In the genomic region with DNA sequence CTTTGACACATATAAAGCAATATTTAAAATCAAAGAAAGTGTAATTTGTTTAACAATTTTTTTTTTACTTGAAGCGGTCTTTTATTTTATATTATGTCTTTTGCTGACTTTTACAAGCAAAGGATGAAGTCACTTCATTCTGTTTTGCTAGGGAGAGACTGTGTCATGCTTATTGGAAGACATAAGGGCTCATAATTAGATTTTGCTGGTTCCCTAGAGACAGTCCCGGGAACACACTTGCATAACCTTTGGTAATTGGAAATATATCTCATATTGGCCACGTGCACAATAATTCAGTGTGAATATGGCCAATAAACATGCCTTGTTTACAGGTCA, we compare ENCODE assay signal across 8 cellular contexts. TPM values are rescaled to one million over a fixed set of nuclear protein-coding genes. Genes with fewer than 3 reads are reported as not detected.
DNase-seq lines count a peak whose midpoint lies in the region; ATAC-seq and TF ChIP-seq lines count a peak whose summit lies in the region.

No MANE protein-coding gene starts in this region.

- H2AK5ac ChIP-seq in neuronal stem cell (ENCODE audit: low read depth, low read length): no peak overlapping the region

- WGBS in neuronal stem cell (ENCODE audit: extremely low coverage in 2 of 2, insufficient read length in 2 of 2, insufficient replicate concordance in 1 of 2), 2 donors: no CpG with 5 or more reads among the region's 3 CpGs

- peaks cover 0 to 2% (median 0%) of the 10 kb centered on the region in 4 donors for H3K4me1 Mint-ChIP-seq in CD4-positive, alpha-beta memory T cell

- no peak overlapping the region for H3K4me2 ChIP-seq in neuronal stem cell (ENCODE audit: insufficient read depth, low read length, poor library complexity, severe bottlenecking)

- no peak overlapping the region for H3K27ac ChIP-seq in CD4-positive, alpha-beta memory T cell (ENCODE audit: low read depth, low read length)
- no peak overlapping the region for H3K27ac ChIP-seq in HUES48 (ENCODE audit: low read depth, low read length)
- H3K27ac ChIP-seq in neuronal stem cell (replicated peaks; ENCODE audit: low read length): no peak overlapping the region

- POLR2A ChIA-PET in CD4-positive, alpha-beta memory T cell (lab: Charles Lee; ENCODE audit: partially characterized antibody): no interaction called here

- no peaks in the 10 kb centered on the region for H3K27me3 ChIP-seq in CD4-positive, alpha-beta memory T cell (ENCODE audit: insufficient read depth, low read length)
- H3K27me3 ChIP-seq in HUES48 (ENCODE audit: control insufficient read depth, insufficient read depth, low read length): no peaks in the 10 kb centered on the region
- H3K27me3 ChIP-seq in neuronal stem cell (ENCODE audit: control insufficient read depth in 3 of 3, insufficient read depth in 3 of 3, low read depth in 1 of 3, low read length in 3 of 3): no peaks in the 10 kb centered on the region

- no peak overlapping the region for H3K9ac ChIP-seq in HUES48 (ENCODE audit: low read depth, low read length)
- no peak overlapping the region for H3K9ac ChIP-seq in neuronal stem cell (ENCODE audit: low read depth, low read length, poor library complexity)

- H3K79me1 ChIP-seq in neuronal stem cell (ENCODE audit: low read depth, low read length): peaks cover 4% of the 10 kb centered on the region

- H3K9me3 Mint-ChIP-seq in CD4-positive, alpha-beta memory T cell: no peaks in the 10 kb centered on the region

- H3K4ac ChIP-seq in neuronal stem cell (ENCODE audit: low read length): no peak overlapping the region

- H3K27me3 Mint-ChIP-seq in CD4-positive, alpha-beta memory T cell: peaks cover 9 to 10% of the 10 kb centered on the region in 2 donors

- CTCF ChIA-PET in CD4-positive, alpha-beta memory T cell (lab: Charles Lee; ENCODE audit: partially characterized antibody): interaction anchor here (1.4 kb wide), 1 partner anchor 597 kb away, joined by 3 read pairs; no protein-coding TSS in a partner anchor

- H4K8ac ChIP-seq in neuronal stem cell (ENCODE audit: low read depth, low read length): no peak overlapping the region

- H3K4me3 ChIP-seq in CD4-positive, alpha-beta memory T cell (ENCODE audit: low read length in 2 of 2): peak overlapping the region; percentile 44 to 61
- H3K4me3 ChIP-seq in HUES48 (ENCODE audit: low read depth, low read length): peak overlapping the region; percentile 80
- peak overlapping the region; percentile 78 for H3K4me3 ChIP-seq in choroid plexus epithelial cell (ENCODE audit: low read depth, low read length)
- peak overlapping the region in 1 of 2 donors; percentile 60 for H3K4me3 ChIP-seq in neuronal stem cell (ENCODE audit: low read length in 2 of 2)

- H2BK15ac ChIP-seq in neuronal stem cell (ENCODE audit: low read length): no peak overlapping the region

- H2BK120ac ChIP-seq in neuronal stem cell (ENCODE audit: low read depth, low read length): no peak overlapping the region

- no peak overlapping the region for H2BK5ac ChIP-seq in neuronal stem cell (ENCODE audit: low read length)

- intact Hi-C loops in CD4-positive, alpha-beta memory T cell (cut with micrococcal nuclease): no loop called here

- no peak overlapping the region for H3K18ac ChIP-seq in neuronal stem cell (ENCODE audit: low read length)

- H2BK12ac ChIP-seq in neuronal stem cell (ENCODE audit: low read length): no peak overlapping the region

- peak overlapping the region; percentile 79 for H2AFZ ChIP-seq in neuronal stem cell (ENCODE audit: low read length)

- peak overlapping the region in 3 of 7 donors; percentile 34 to 86 (median 76) for H3K27ac Mint-ChIP-seq in CD4-positive, alpha-beta memory T cell

- DNase-seq in CD4-positive, alpha-beta memory T cell: no peak
- DNase-seq in choroid plexus epithelial cell (ENCODE audit: low read depth) (no peak), neuronal stem cell (ENCODE audit: low spot score) (no peak)
- DNase-seq in activated CD8-positive, alpha-beta memory T cell treated with anti-CD3 and anti-CD28 coated beads, Interleukin-2, amount 50 U/mL, for 48 hours: no peak

- peaks cover 10% of the 10 kb centered on the region for H3K4me1 ChIP-seq in CD4-positive, alpha-beta memory T cell (ENCODE audit: insufficient read depth, low read length)
- peaks cover 37% of the 10 kb centered on the region for H3K4me1 ChIP-seq in HUES48 (ENCODE audit: control insufficient read depth, insufficient read depth, low read length)
- H3K4me1 ChIP-seq in neuronal stem cell (ENCODE audit: control insufficient read depth in 2 of 2, insufficient read depth in 1 of 2, low read depth in 1 of 2, low read length in 2 of 2): peaks cover 1 to 5% of the 10 kb centered on the region in 2 donors

- TF ChIP-seq CTCF in choroid plexus epithelial cell (conservative IDR thresholded peaks at IDR 0.05; ENCODE audit: low read depth, low read length): no peak

- no peaks in the 10 kb centered on the region for H3K9me3 ChIP-seq in CD4-positive, alpha-beta memory T cell (ENCODE audit: control insufficient read depth in 1 of 2, low read length in 2 of 2)
- H3K9me3 ChIP-seq in HUES48 (ENCODE audit: control insufficient read depth, insufficient read depth, low read length) (peaks cover 5% of the 10 kb centered on the region), neuronal stem cell (replicated peaks in 1 of 2; ENCODE audit: control insufficient read depth in 2 of 2, insufficient read depth in 1 of 2, low read depth in 1 of 2, low read length in 2 of 2) (peaks cover under 1 to 13% of the 10 kb centered on the region in 2 donors)

- ATAC-seq in HG03175 (IDR thresholded peaks at IDR 0.05; ENCODE audit: unreplicated experiment) (no peak), HG03432 (IDR thresholded peaks at IDR 0.05; ENCODE audit: unreplicated experiment) (no peak), GM19324 (IDR thresholded peaks at IDR 0.05; ENCODE audit: low FRiP score, unreplicated experiment) (no peak)

- no peak overlapping the region for H3K23ac ChIP-seq in neuronal stem cell (ENCODE audit: low read depth, low read length, poor library complexity)

- H4K91ac ChIP-seq in neuronal stem cell (ENCODE audit: low read depth, low read length, poor library complexity): no peak overlapping the region

- no peak overlapping the region for H3K14ac ChIP-seq in neuronal stem cell (ENCODE audit: low read length)

- peak overlapping the region; percentile 82 to 88 (median 86) for H3K4me3 Mint-ChIP-seq in CD4-positive, alpha-beta memory T cell

- no peaks in the 10 kb centered on the region for H3K36me3 Mint-ChIP-seq in CD4-positive, alpha-beta memory T cell

- H3K36me3 ChIP-seq in CD4-positive, alpha-beta memory T cell (ENCODE audit: insufficient read depth, low read length): no peaks in the 10 kb centered on the region
- no peaks in the 10 kb centered on the region for H3K36me3 ChIP-seq in HUES48 (ENCODE audit: control insufficient read depth, insufficient read depth, low read length)
- H3K36me3 ChIP-seq in neuronal stem cell (replicated peaks in 1 of 2; ENCODE audit: control insufficient read depth in 2 of 2, insufficient read depth in 2 of 2, low read length in 2 of 2): peaks cover 0 to 4% of the 10 kb centered on the region in 2 donors

RNA-seq across cellular contexts. Expression of a gene that starts 0.4 kb away (rescaled TPM):
- total RNA-seq in CD4-positive, alpha-beta memory T cell: 10 to 100 TPM; 14.0 to 16.4 TPM
- polyA plus RNA-seq in CD4-positive, alpha-beta memory T cell: 1 to 10 TPM; 5.4 to 7.0 TPM
- 45.2 TPM for polyA plus RNA-seq in neuronal stem cell (2013, experiment 1 of 2)
- polyA plus RNA-seq in neuronal stem cell (2013, experiment 2 of 2): 45.1 TPM

RNA-seq across cellular contexts. Expression of a gene that starts 7.3 kb away (rescaled TPM):
- not detected for total RNA-seq in CD4-positive, alpha-beta memory T cell
- not detected for polyA plus RNA-seq in CD4-positive, alpha-beta memory T cell
- polyA plus RNA-seq in neuronal stem cell (2013, experiment 1 of 2): not detected
- polyA plus RNA-seq in neuronal stem cell (2013, experiment 2 of 2): not detected

RNA-seq across cellular contexts. Expression of a gene that starts 47.1 kb away (rescaled TPM):
- total RNA-seq in CD4-positive, alpha-beta memory T cell: not detected
- polyA plus RNA-seq in CD4-positive, alpha-beta memory T cell: not detected
- polyA plus RNA-seq in neuronal stem cell (2013, experiment 1 of 2): not detected
- polyA plus RNA-seq in neuronal stem cell (2013, experiment 2 of 2): not detected
